In genomic region chr1:63704443-63704842, GRCh38 we compare ENCODE assay signal across 12 cellular contexts.
DNase-seq lines count a peak whose midpoint lies in the region; ATAC-seq, FAIRE-seq and TF ChIP-seq lines count a peak whose summit lies in the region.
"Had no signal": no experiment of that assay in that cellular context is flagged by ENCODE, and none has a peak within 500 bp of the region (broad histone marks: within the 10 kb centered on the region; RNA-seq: fewer than 3 reads in every experiment).

No MANE protein-coding gene starts in this region.

- no peak overlapping the region for H3K18ac ChIP-seq in IMR-90 (ENCODE audit: low read depth, low read length)

- TF ChIP-seq POLR2A in IMR-90 (IDR thresholded peaks at IDR 0.05; ENCODE audit: low read depth, low read length) (no peak), body of pancreas (IDR thresholded peaks at IDR 0.05) (no peak)

- H4K20me1 ChIP-seq in IMR-90 (ENCODE audit: insufficient read depth, low read length) = no peaks in the 10 kb centered on the region
- H4K20me1 ChIP-seq in keratinocyte (ENCODE audit: control insufficient read depth, extremely low read depth, insufficient read depth, low read length) = no peaks in the 10 kb centered on the region

- H2BK20ac ChIP-seq in IMR-90 (ENCODE audit: low read depth, low read length) = no peak overlapping the region

- WGBS in IMR-90 (ENCODE audit: extremely low coverage in 2 of 2, insufficient read length in 1 of 2), 2 experiments = no CpG with 5 or more reads among the region's 3 CpGs
- WGBS in body of pancreas, 2 donors = 29 to 39% methylated on average over 3 of the region's 3 CpGs

- H3K4me1 ChIP-seq in IMR-90 (ENCODE audit: control insufficient read depth, insufficient read depth, low read length) = no peaks in the 10 kb centered on the region
- peaks cover 90% of the 10 kb centered on the region for H3K4me1 ChIP-seq in body of pancreas
- peaks cover 9% of the 10 kb centered on the region for H3K4me1 ChIP-seq in keratinocyte (ENCODE audit: control insufficient read depth, extremely low read depth, insufficient read depth, low read length)
- peaks cover 0 to 52% (median 16%) of the 10 kb centered on the region in 4 donors for H3K4me1 ChIP-seq in tibial artery

- ATAC-seq in IMR-90 (ENCODE audit: low read depth) (no peak), body of pancreas (peak; percentile 63)
- ATAC-seq: WTC11 had no signal

- H3K23ac ChIP-seq in IMR-90 (ENCODE audit: low read depth, low read length) = no peak overlapping the region

- H2BK5ac ChIP-seq in IMR-90 (ENCODE audit: low read depth, low read length, poor library complexity, severe bottlenecking) = no peak overlapping the region

- H3K4me2 ChIP-seq in IMR-90 (ENCODE audit: low read depth, low read length) (no peak overlapping the region), keratinocyte (ENCODE audit: control insufficient read depth, extremely low read depth, insufficient read depth, low read depth, low read length) (peak overlapping the region; percentile 4)

- no peak overlapping the region for H4K8ac ChIP-seq in IMR-90 (ENCODE audit: low read depth in 2 of 2, low read length in 2 of 2)

- H3K27me3 ChIP-seq in IMR-90 (ENCODE audit: control insufficient read depth, insufficient read depth, low read length) = peaks cover 38% of the 10 kb centered on the region
- H3K27me3 ChIP-seq in body of pancreas = no peaks in the 10 kb centered on the region
- peaks cover 4% of the 10 kb centered on the region for H3K27me3 ChIP-seq in keratinocyte (ENCODE audit: control insufficient read depth, extremely low read depth, insufficient read depth, low read length)
- no peaks in the 10 kb centered on the region for H3K27me3 ChIP-seq in tibial artery

- H3K9me3 ChIP-seq in IMR-90 (ENCODE audit: control insufficient read depth, insufficient read depth, low read length) (no peaks in the 10 kb centered on the region), body of pancreas (no peaks in the 10 kb centered on the region), keratinocyte (ENCODE audit: control insufficient read depth, low read depth, low read length) (no peaks in the 10 kb centered on the region), tibial artery (no peaks in the 10 kb centered on the region)

- in situ Hi-C loops in IMR-90 (cut with MboI; ENCODE audit: low sequenced_read_pairs) = no loop called here

- no TSS peak for BruUV-seq in IMR-90 (replicated peaks; lab: Mats Ljungman, UMichigan)

- CTCF ChIA-PET in IMR-90 (lab: Yijun Ruan, JAX) = interaction anchor here (1.2 kb wide), 1 partner anchor 13 kb away, joined by 4 read pairs; no protein-coding TSS in a partner anchor

- no peak overlapping the region for H3K27ac ChIP-seq in IMR-90 (ENCODE audit: insufficient read depth, low read length)
- H3K27ac ChIP-seq in body of pancreas = peak overlapping the region; percentile 74 to 83 (median 77)
- no peak overlapping the region for H3K27ac ChIP-seq in keratinocyte (ENCODE audit: control insufficient read depth, insufficient read depth, low read length)
- peak overlapping the region; percentile 67 to 88 for H3K27ac ChIP-seq in tibial artery
- no peak overlapping the region for H3K27ac ChIP-seq in substantia nigra (ENCODE audit: low read depth, low read length, poor library complexity, severe bottlenecking)

- H3K79me1 ChIP-seq in IMR-90 (ENCODE audit: low read depth in 1 of 2, low read length in 2 of 2) = no peaks in the 10 kb centered on the region

- peak; percentile 90 for FAIRE-seq in keratinocyte (lab: Jason Lieb, UNC)

- no peak overlapping the region for H4K5ac ChIP-seq in IMR-90 (ENCODE audit: low read depth, low read length)

- intact Hi-C loops in IMR-90 (cut with micrococcal nuclease) = no loop called here
- intact Hi-C loops in body of pancreas (cut with DNase I) = no loop called here
- intact Hi-C loops in tibial artery (cut with DNase I; ENCODE audit: low total_unique reads) = no loop called here

- TF ChIP-seq CTCF in IMR-90 (conservative IDR thresholded peaks at IDR 0.05; ENCODE audit: low read depth, low read length) (no peak), body of pancreas (IDR thresholded peaks at IDR 0.05) (no peak), keratinocyte (optimal IDR thresholded peaks at IDR 0.05 in 1 of 3, IDR thresholded peaks at IDR 0.05 in 1 of 3, conservative IDR thresholded peaks at IDR 0.05 in 1 of 3; ENCODE audit: extremely low read depth in 1 of 3, insufficient read depth in 2 of 3, low read length in 3 of 3) (no peak), tibial artery (IDR thresholded peaks at IDR 0.05) (no peak), GM20000 (IDR thresholded peaks at IDR 0.05; ENCODE audit: extremely low read depth, missing control alignments) (no peak)

- DNase-seq in IMR-90 (peak; percentile 22), body of pancreas (peak; percentile 33 to 69 (median 66)), keratinocyte (ENCODE audit: low read depth, low spot score) (no peak), tibial artery (no peak), cerebellar nuclear complex (lab: John Stamatoyannopoulos, UW) (no peak), GM20000 (ENCODE audit: low spot score) (no peak), substantia nigra (lab: John Stamatoyannopoulos, UW) (no peak)
- DNase-seq: effector memory CD4-positive, alpha-beta T cell; foreskin melanocyte; GOT3; NCI-H2227 treated with DMSO at 0.1 percent for 48 hours had no signal

- no peak overlapping the region for H2BK120ac ChIP-seq in IMR-90 (ENCODE audit: low read depth, low read length)

- H3K9me1 ChIP-seq in IMR-90 (ENCODE audit: insufficient read depth, low read length) (no peaks in the 10 kb centered on the region), keratinocyte (ENCODE audit: control insufficient read depth, extremely low read depth, insufficient read depth, low read length) (no peaks in the 10 kb centered on the region)

- H2BK15ac ChIP-seq in IMR-90 (ENCODE audit: low read depth, low read length) = no peak overlapping the region

- H3K9ac ChIP-seq in IMR-90 (ENCODE audit: low read depth, low read length) (no peak overlapping the region), keratinocyte (ENCODE audit: control insufficient read depth, extremely low read depth, insufficient read depth, low read length) (no peak overlapping the region)

- no peaks in the 10 kb centered on the region for H3K36me3 ChIP-seq in IMR-90 (ENCODE audit: control insufficient read depth, insufficient read depth, low read length)
- no peaks in the 10 kb centered on the region for H3K36me3 ChIP-seq in body of pancreas (replicated peaks in 1 of 2; ENCODE audit: insufficient read depth in 1 of 2, low read depth in 2 of 2)
- no peaks in the 10 kb centered on the region for H3K36me3 ChIP-seq in keratinocyte (ENCODE audit: control insufficient read depth in 2 of 2, extremely low read depth in 1 of 2, insufficient read depth in 2 of 2, low read length in 2 of 2)
- no peaks in the 10 kb centered on the region for H3K36me3 ChIP-seq in tibial artery

- H2AK9ac ChIP-seq in IMR-90 (replicated peaks; ENCODE audit: low read depth, low read length, poor library complexity) = no peak overlapping the region

- H2AK5ac ChIP-seq in IMR-90 (ENCODE audit: low read depth, low read length) = no peak overlapping the region

- dilution Hi-C loops in IMR-90 (cut with HindIII; ENCODE audit: low sequenced_read_pairs, unreplicated experiment) = no loop called here
- dilution Hi-C loops in keratinocyte (cut with MboI; ENCODE audit: extremely low pct_ligation_motif_present, low sequenced_read_pairs) = no loop called here

- no peak overlapping the region for H3K4ac ChIP-seq in IMR-90 (ENCODE audit: low read depth, low read length)

- no peak for TF ChIP-seq RAD21 in IMR-90 (IDR thresholded peaks at IDR 0.05; ENCODE audit: low read length)

- H2AFZ ChIP-seq in IMR-90 (replicated peaks; ENCODE audit: low read length, poor library complexity) (no peak overlapping the region), keratinocyte (ENCODE audit: control insufficient read depth, low read length) (peak overlapping the region; percentile 92)

- H3K56ac ChIP-seq in IMR-90 (ENCODE audit: extremely low read depth, insufficient read depth, low read length) = no peak overlapping the region

- no peaks in the 10 kb centered on the region for H3K79me2 ChIP-seq in keratinocyte (ENCODE audit: control insufficient read depth, insufficient read depth, low read length)

- H3K14ac ChIP-seq in IMR-90 (replicated peaks; ENCODE audit: low read depth, low read length) = no peak overlapping the region

- H4K91ac ChIP-seq in IMR-90 (ENCODE audit: insufficient read depth, low read depth, low read length) = no peak overlapping the region

- H3K4me3 ChIP-seq in IMR-90 (ENCODE audit: insufficient read depth, low read depth, low read length) (no peak overlapping the region), body of pancreas (no peak overlapping the region), keratinocyte (ENCODE audit: control insufficient read depth in 2 of 3, extremely low read depth in 1 of 3, insufficient read depth in 2 of 3, low read depth in 1 of 3, low read length in 3 of 3) (no peak overlapping the region), tibial artery (no peak overlapping the region)

- POLR2A ChIA-PET in IMR-90 (lab: Charles Lee; ENCODE audit: unreplicated experiment) = interaction anchor here (0.6 kb wide), 1 partner anchor 1035 kb away, joined by 3 read pairs; no protein-coding TSS in a partner anchor

TF ChIP-seq in IMR-90, 13 proteins besides CTCF, POLR2A, EP300 and RAD21 (continues in another document):
- TF ChIP-seq NFE2L2 (IDR thresholded peaks at IDR 0.05; ENCODE audit: low read depth, low read length) = no peak
- no peak for TF ChIP-seq CEBPB (IDR thresholded peaks at IDR 0.05; ENCODE audit: low read depth, low read length)
- TF ChIP-seq MAFK (IDR thresholded peaks at IDR 0.05; ENCODE audit: low read depth, low read length) = no peak
- TF ChIP-seq SMC3 (IDR thresholded peaks at IDR 0.05; ENCODE audit: low read depth, low read length) = no peak
- no peak for TF ChIP-seq FOS (IDR thresholded peaks at IDR 0.05; ENCODE audit: low read depth, low read length)
- TF ChIP-seq ELK1 (IDR thresholded peaks at IDR 0.05; ENCODE audit: borderline replicate concordance, low read depth, low read length) = no peak
- no peak for TF ChIP-seq MAZ (IDR thresholded peaks at IDR 0.05; ENCODE audit: borderline replicate concordance, low read depth, low read length)
- no peak for TF ChIP-seq MXI1 (IDR thresholded peaks at IDR 0.05; ENCODE audit: borderline replicate concordance, low read depth, low read length)
- TF ChIP-seq BHLHE40 (IDR thresholded peaks at IDR 0.05; ENCODE audit: low read depth, low read length) = no peak

Comparison
In these comparisons a context has a peak if more than half of its experiments do, and no peak if none do; other contexts are left out.
1. DNase-seq: peak in IMR-90 (single experiment) and body of pancreas (4 of 4); none in keratinocyte (single experiment), tibial artery (0 of 2), cerebellar nuclear complex (0 of 2), GM20000 (single experiment) and substantia nigra (0 of 49).
2. H3K27ac ChIP-seq: peak in body of pancreas (4 of 4) and tibial artery (2 of 2); none in IMR-90 (single experiment), keratinocyte (single experiment) and substantia nigra (single experiment).